1 cellular context compared by ENCODE assay signal in genomic region chr1:225999912-226000337, GRCh38.
TF ChIP-seq lines count a peak whose summit lies in the region.

No MANE protein-coding gene starts in this region.

TF ChIP-seq in H1, 55 proteins besides CTCF, POLR2A, EP300 and RAD21:
- no peak for TF ChIP-seq KDM1A (IDR thresholded peaks at IDR 0.05; ENCODE audit: borderline replicate concordance, low read length)
- no peak for TF ChIP-seq TAF7 (optimal IDR thresholded peaks at IDR 0.05; ENCODE audit: borderline replicate concordance, low read depth, low read length)
- TF ChIP-seq MAFK (IDR thresholded peaks at IDR 0.05; ENCODE audit: low read depth, low read length): no peak
- no peak for TF ChIP-seq JUN (IDR thresholded peaks at IDR 0.05; ENCODE audit: low read depth, low read length)
- TF ChIP-seq CTBP2 (IDR thresholded peaks at IDR 0.05; ENCODE audit: borderline replicate concordance, insufficient read depth, insufficient read length, low read length): no peak
- TF ChIP-seq SP1 (IDR thresholded peaks at IDR 0.05; ENCODE audit: low read depth, low read length): no peak
- no peak for TF ChIP-seq CBX5 (IDR thresholded peaks at IDR 0.05; ENCODE audit: low read depth, low read length)
- TF ChIP-seq ZNF274 (IDR thresholded peaks at IDR 0.05; ENCODE audit: borderline replicate concordance, extremely low read depth, low read length): no peak
- TF ChIP-seq RNF2 (IDR thresholded peaks at IDR 0.05; ENCODE audit: borderline replicate concordance, low read depth, low read length, missing control alignments, poor library complexity, severe bottlenecking): no peak
- TF ChIP-seq TBP (IDR thresholded peaks at IDR 0.05; ENCODE audit: low read depth, low read length): no peak
- TF ChIP-seq POLR2AphosphoS5 (IDR thresholded peaks at IDR 0.05; ENCODE audit: low read depth, low read length): no peak
- TF ChIP-seq ATF3 (IDR thresholded peaks at IDR 0.05; ENCODE audit: insufficient read depth, low read depth, low read length): no peak
- no peak for TF ChIP-seq YY1 (IDR thresholded peaks at IDR 0.05; ENCODE audit: low read depth, low read length)
- no peak for TF ChIP-seq GTF2F1 (IDR thresholded peaks at IDR 0.05; ENCODE audit: borderline replicate concordance, low read depth, low read length)
- TF ChIP-seq RXRA (IDR thresholded peaks at IDR 0.05; ENCODE audit: insufficient read depth, low read depth, low read length): no peak
- no peak for TF ChIP-seq SIX5 (IDR thresholded peaks at IDR 0.05; ENCODE audit: low read depth, low read length)
- no peak for TF ChIP-seq TAF1 (IDR thresholded peaks at IDR 0.05; ENCODE audit: low read depth, low read length)
- no peak for TF ChIP-seq KDM5A (IDR thresholded peaks at IDR 0.05; ENCODE audit: low read length)
- TF ChIP-seq SIN3A (conservative IDR thresholded peaks at IDR 0.05 in 1 of 2, IDR thresholded peaks at IDR 0.05 in 1 of 2; ENCODE audit: low read depth in 1 of 2, low read length in 2 of 2): no peak
